Comparison of ENCODE assay signal across 13 cellular contexts in genomic region chr5:31993182-31993961, GRCh38.
DNase-seq lines count a peak whose midpoint lies in the region; ATAC-seq and TF ChIP-seq lines count a peak whose summit lies in the region.
"Had no signal": no experiment of that assay in that cellular context is flagged by ENCODE, and none has a peak within 500 bp of the region (broad histone marks: within the 10 kb centered on the region; RNA-seq: fewer than 3 reads in every experiment).

No MANE protein-coding gene starts in this region.

- H3K4me3 Mint-ChIP-seq in activated naive CD8-positive, alpha-beta T cell treated with anti-CD3 and anti-CD28 coated beads, Interleukin-2, amount 10 ng/mL, durations not matched to agents 7 days and 5 days, result no peak overlapping the region
- H3K4me3 Mint-ChIP-seq in activated naive CD8-positive, alpha-beta T cell treated with anti-CD3 and anti-CD28 coated beads, Interleukin-2, amount 50 U/mL, for 24 hours, result no peak overlapping the region
- no peak overlapping the region for H3K4me3 Mint-ChIP-seq in chondrocyte (ENCODE audit: unreplicated experiment)
- H3K4me3 Mint-ChIP-seq: activated B cell treated with CpG ODN at 0.5 μM for 24 hours, brain had no signal

- TF ChIP-seq CTCF in chondrocyte (IDR thresholded peaks at IDR 0.05), result no peak

- H3K9me3 ChIP-seq in subcutaneous abdominal adipose tissue (ENCODE audit: control insufficient read depth in 5 of 5, low read length in 5 of 5), result no peaks in the 10 kb centered on the region

- peaks cover 12% of the 10 kb centered on the region for H3K4me1 Mint-ChIP-seq in activated naive CD8-positive, alpha-beta T cell treated with anti-CD3 and anti-CD28 coated beads, Interleukin-2, amount 10 ng/mL, durations not matched to agents 7 days and 5 days
- H3K4me1 Mint-ChIP-seq in activated naive CD8-positive, alpha-beta T cell treated with anti-CD3 and anti-CD28 coated beads, Interleukin-2, amount 50 U/mL, for 24 hours, result peaks cover 2% of the 10 kb centered on the region
- H3K4me1 Mint-ChIP-seq in chondrocyte (ENCODE audit: low read depth), result peaks cover 52% of the 10 kb centered on the region
- H3K4me1 Mint-ChIP-seq: activated B cell treated with CpG ODN at 0.5 μM for 24 hours had no signal

- peak overlapping the region; percentile 43 for H3K27ac ChIP-seq in subcutaneous abdominal adipose tissue (ENCODE audit: low read depth, low read length)
- H3K27ac ChIP-seq: 22Rv1 had no signal

- H3K9ac ChIP-seq in subcutaneous abdominal adipose tissue (ENCODE audit: low read length in 5 of 5), result no peak overlapping the region

- no peaks in the 10 kb centered on the region for H3K9me3 Mint-ChIP-seq in activated naive CD8-positive, alpha-beta T cell treated with anti-CD3 and anti-CD28 coated beads, Interleukin-2, amount 10 ng/mL, durations not matched to agents 7 days and 5 days
- no peaks in the 10 kb centered on the region for H3K9me3 Mint-ChIP-seq in activated naive CD8-positive, alpha-beta T cell treated with anti-CD3 and anti-CD28 coated beads, Interleukin-2, amount 50 U/mL, for 24 hours
- H3K9me3 Mint-ChIP-seq in chondrocyte (ENCODE audit: low read depth), result no peaks in the 10 kb centered on the region
- H3K9me3 Mint-ChIP-seq: activated B cell treated with CpG ODN at 0.5 μM for 24 hours had no signal

- H3K27me3 ChIP-seq in subcutaneous abdominal adipose tissue (ENCODE audit: control insufficient read depth in 5 of 5, insufficient read depth in 4 of 5, low read length in 5 of 5), result no peaks in the 10 kb centered on the region

- H3K36me3 ChIP-seq in subcutaneous abdominal adipose tissue (ENCODE audit: control insufficient read depth in 5 of 5, insufficient read depth in 5 of 5, low read length in 5 of 5), result peaks cover 0 to 16% (median 6%) of the 10 kb centered on the region in 5 donors

- ATAC-seq in activated naive CD8-positive, alpha-beta T cell treated with anti-CD3 and anti-CD28 coated beads, Interleukin-2, amount 10 ng/mL, durations not matched to agents 7 days and 5 days (ENCODE audit: low read depth), result no peak
- ATAC-seq in activated naive CD8-positive, alpha-beta T cell treated with anti-CD3 and anti-CD28 coated beads, Interleukin-2, amount 50 U/mL, for 24 hours, result no peak
- ATAC-seq in HG03280 (IDR thresholded peaks at IDR 0.05; ENCODE audit: unreplicated experiment) (peak; percentile 42), GM21717 (IDR thresholded peaks at IDR 0.05; ENCODE audit: unreplicated experiment) (no peak)

- H3K27ac Mint-ChIP-seq in activated naive CD8-positive, alpha-beta T cell treated with anti-CD3 and anti-CD28 coated beads, Interleukin-2, amount 10 ng/mL, durations not matched to agents 7 days and 5 days, result peak overlapping the region; percentile 33
- H3K27ac Mint-ChIP-seq in activated naive CD8-positive, alpha-beta T cell treated with anti-CD3 and anti-CD28 coated beads, Interleukin-2, amount 50 U/mL, for 24 hours, result no peak overlapping the region
- peak overlapping the region; percentile 87 for H3K27ac Mint-ChIP-seq in chondrocyte (ENCODE audit: unreplicated experiment)
- H3K27ac Mint-ChIP-seq: activated B cell treated with CpG ODN at 0.5 μM for 24 hours, brain had no signal

- no peak for DNase-seq in activated naive CD8-positive, alpha-beta T cell treated with anti-CD3 and anti-CD28 coated beads, Interleukin-2, amount 10 ng/mL, durations not matched to agents 7 days and 5 days
- no peak for DNase-seq in activated naive CD8-positive, alpha-beta T cell treated with anti-CD3 and anti-CD28 coated beads, Interleukin-2, amount 50 U/mL, for 24 hours
- DNase-seq in chondrocyte (ENCODE audit: low spot score) (no peak), ureter (ENCODE audit: low spot score) (no peak), T-helper 9 cell (no peak)
- DNase-seq: activated B cell treated with CpG ODN at 0.5 μM for 24 hours; NCI-H510A treated with DMSO at 0.1 percent for 48 hours; stimulated activated naive CD4-positive, alpha-beta T cell treated with Interleukin-2 at 50 U/mL for 16 hours had no signal

- no peak overlapping the region for H3K4me3 ChIP-seq in subcutaneous abdominal adipose tissue (ENCODE audit: low read depth in 1 of 5, low read length in 5 of 5)

- peaks cover 11 to 48% (median 36%) of the 10 kb centered on the region in 5 donors for H3K4me1 ChIP-seq in subcutaneous abdominal adipose tissue (ENCODE audit: control insufficient read depth in 5 of 5, insufficient read depth in 5 of 5, low read length in 5 of 5)

- peaks cover 2% of the 10 kb centered on the region for H3K27me3 Mint-ChIP-seq in activated naive CD8-positive, alpha-beta T cell treated with anti-CD3 and anti-CD28 coated beads, Interleukin-2, amount 10 ng/mL, durations not matched to agents 7 days and 5 days
- peaks cover 2% of the 10 kb centered on the region for H3K27me3 Mint-ChIP-seq in activated naive CD8-positive, alpha-beta T cell treated with anti-CD3 and anti-CD28 coated beads, Interleukin-2, amount 50 U/mL, for 24 hours
- no peaks in the 10 kb centered on the region for H3K27me3 Mint-ChIP-seq in chondrocyte (ENCODE audit: low read depth)
- H3K27me3 Mint-ChIP-seq: activated B cell treated with CpG ODN at 0.5 μM for 24 hours had no signal

- POLR2A ChIA-PET in activated naive CD8-positive, alpha-beta T cell treated with anti-CD3 and anti-CD28 coated beads, Interleukin-2, amount 10 ng/mL, durations not matched to agents 7 days and 5 days (lab: Charles Lee), result no interaction called here

- no peaks in the 10 kb centered on the region for H3K36me3 Mint-ChIP-seq in activated naive CD8-positive, alpha-beta T cell treated with anti-CD3 and anti-CD28 coated beads, Interleukin-2, amount 10 ng/mL, durations not matched to agents 7 days and 5 days
- no peaks in the 10 kb centered on the region for H3K36me3 Mint-ChIP-seq in activated naive CD8-positive, alpha-beta T cell treated with anti-CD3 and anti-CD28 coated beads, Interleukin-2, amount 50 U/mL, for 24 hours (ENCODE audit: low read depth)
- peaks cover 6% of the 10 kb centered on the region for H3K36me3 Mint-ChIP-seq in chondrocyte (ENCODE audit: low read depth)
